8 cellular contexts compared by ENCODE assay signal in the genomic region with DNA sequence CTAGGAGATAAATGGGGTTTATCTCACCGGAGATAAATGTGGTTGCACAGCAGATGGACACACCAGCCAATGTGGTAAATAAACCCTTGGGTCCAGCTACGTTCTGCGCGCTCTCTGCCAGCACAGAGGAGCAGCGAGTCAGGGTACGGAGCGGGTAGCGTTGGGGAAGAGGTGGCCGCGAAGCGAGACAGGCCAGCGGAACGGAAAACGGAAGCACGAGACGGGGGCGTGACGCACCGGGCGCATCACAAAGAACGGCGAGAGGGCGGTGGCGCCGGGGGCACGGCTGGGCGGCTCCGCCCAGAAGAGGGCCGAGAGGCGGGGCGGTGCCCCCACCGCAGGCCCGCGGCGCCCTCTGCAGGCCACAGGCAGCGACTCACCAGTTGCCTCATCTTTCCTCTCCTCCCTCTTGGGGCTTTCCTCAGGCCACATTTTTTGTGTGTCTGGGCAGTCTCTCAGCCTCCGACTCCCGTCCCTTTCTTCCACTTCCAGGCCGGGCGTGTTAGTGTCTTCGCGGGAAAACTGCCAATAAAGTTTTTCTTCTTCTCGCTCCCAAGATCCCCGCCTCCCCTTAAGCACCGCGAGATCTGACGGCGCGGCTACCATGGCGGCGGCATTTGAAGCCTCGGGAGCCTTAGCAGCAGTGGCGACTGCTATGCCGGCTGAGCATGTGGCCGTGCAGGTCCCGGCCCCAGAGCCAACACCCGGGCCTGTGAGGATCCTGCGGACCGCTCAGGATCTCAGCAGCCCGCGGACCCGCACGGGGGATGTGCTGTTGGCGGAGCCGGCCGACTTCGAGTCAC. TPM values are rescaled to one million over a fixed set of nuclear protein-coding genes. Genes with fewer than 3 reads are reported as not detected.
DNase-seq lines count a peak whose midpoint lies in the region; ATAC-seq and TF ChIP-seq lines count a peak whose summit lies in the region.

A gene with protein sequence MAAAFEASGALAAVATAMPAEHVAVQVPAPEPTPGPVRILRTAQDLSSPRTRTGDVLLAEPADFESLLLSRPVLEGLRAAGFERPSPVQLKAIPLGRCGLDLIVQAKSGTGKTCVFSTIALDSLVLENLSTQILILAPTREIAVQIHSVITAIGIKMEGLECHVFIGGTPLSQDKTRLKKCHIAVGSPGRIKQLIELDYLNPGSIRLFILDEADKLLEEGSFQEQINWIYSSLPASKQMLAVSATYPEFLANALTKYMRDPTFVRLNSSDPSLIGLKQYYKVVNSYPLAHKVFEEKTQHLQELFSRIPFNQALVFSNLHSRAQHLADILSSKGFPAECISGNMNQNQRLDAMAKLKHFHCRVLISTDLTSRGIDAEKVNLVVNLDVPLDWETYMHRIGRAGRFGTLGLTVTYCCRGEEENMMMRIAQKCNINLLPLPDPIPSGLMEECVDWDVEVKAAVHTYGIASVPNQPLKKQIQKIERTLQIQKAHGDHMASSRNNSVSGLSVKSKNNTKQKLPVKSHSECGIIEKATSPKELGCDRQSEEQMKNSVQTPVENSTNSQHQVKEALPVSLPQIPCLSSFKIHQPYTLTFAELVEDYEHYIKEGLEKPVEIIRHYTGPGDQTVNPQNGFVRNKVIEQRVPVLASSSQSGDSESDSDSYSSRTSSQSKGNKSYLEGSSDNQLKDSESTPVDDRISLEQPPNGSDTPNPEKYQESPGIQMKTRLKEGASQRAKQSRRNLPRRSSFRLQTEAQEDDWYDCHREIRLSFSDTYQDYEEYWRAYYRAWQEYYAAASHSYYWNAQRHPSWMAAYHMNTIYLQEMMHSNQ (plus strand): TSS at position 581 of the 803 bp plus-strand sequence. CDS start 24 bp downstream, at position 605.

- H3K27me3 ChIP-seq in adipocyte (replicated peaks; ENCODE audit: control insufficient read depth, insufficient read depth, low read length) (no peaks in the 10 kb centered on the region), cardiac muscle cell (no peaks in the 10 kb centered on the region), upper lobe of left lung (no peaks in the 10 kb centered on the region)

- H3K9ac ChIP-seq in adipocyte (ENCODE audit: low read length), result peak within 1 kb of the TSS; percentile 85

- peak; percentile 92 for TF ChIP-seq CTCF in GM12875 (IDR thresholded peaks at IDR 0.05; ENCODE audit: borderline replicate concordance, insufficient read depth, low read depth, low read length)
- TF ChIP-seq CTCF in cardiac muscle cell (IDR thresholded peaks at IDR 0.05; ENCODE audit: low read depth, low read length), result peak; percentile 88
- TF ChIP-seq CTCF in upper lobe of left lung (IDR thresholded peaks at IDR 0.05), result peak; percentile 78 to 99 (median 94)

- H3K4me1 ChIP-seq in adipocyte (ENCODE audit: control insufficient read depth, insufficient read depth, low read length) (peaks cover 13% of the 10 kb centered on the region), cardiac muscle cell (ENCODE audit: low read depth) (peaks cover 13% of the 10 kb centered on the region), upper lobe of left lung (peaks cover 12 to 28% (median 13%) of the 10 kb centered on the region in 4 donors)

- peak within 1 kb of the TSS; percentile 98 for H3K4me3 ChIP-seq in GM12875 (ENCODE audit: low read depth, low read length)
- peak within 1 kb of the TSS; percentile 87 for H3K4me3 ChIP-seq in adipocyte (ENCODE audit: low read length)
- peak within 1 kb of the TSS; percentile 70 for H3K4me3 ChIP-seq in cardiac muscle cell
- peak within 1 kb of the TSS; percentile 68 to 96 (median 81) for H3K4me3 ChIP-seq in upper lobe of left lung

- intact Hi-C loops in posterior cingulate gyrus (cut with DNase I), result loop anchor here (1.0 kb wide), 3 partner anchors 17 to 247 kb away; no protein-coding TSS in a partner anchor

- H3K9me3 ChIP-seq in adipocyte (ENCODE audit: control insufficient read depth, low read length) (no peaks in the 10 kb centered on the region), cardiac muscle cell (ENCODE audit: low read depth) (no peaks in the 10 kb centered on the region), upper lobe of left lung (no peaks in the 10 kb centered on the region)

- TF ChIP-seq EP300 in upper lobe of left lung (IDR thresholded peaks at IDR 0.05), result peak in 2 of 4 donors; percentile 36 to 81

- 0% methylated on average over 29 to 46 of the region's 67 CpGs for WGBS in upper lobe of left lung, 2 donors

- H3K27ac ChIP-seq in cardiac muscle cell (peak within 1 kb of the TSS; percentile 94), upper lobe of left lung (peak within 1 kb of the TSS; percentile 79 to 95 (median 90))

- peak in 2 of 4 donors; percentile 57 to 67 for TF ChIP-seq POLR2A in upper lobe of left lung (IDR thresholded peaks at IDR 0.05)

- peaks cover 7% of the 10 kb centered on the region for H3K36me3 ChIP-seq in adipocyte (ENCODE audit: control insufficient read depth, insufficient read depth, low read length, severe bottlenecking)
- H3K36me3 ChIP-seq in cardiac muscle cell, result peaks cover 15% of the 10 kb centered on the region
- peaks cover 0 to 25% (median 4%) of the 10 kb centered on the region in 4 donors for H3K36me3 ChIP-seq in upper lobe of left lung

- DNase-seq in NCI-H1417 treated with DMSO at 0.1 percent for 48 hours (lab: John Stamatoyannopoulos, UW) (peak; percentile 68), SW480 (ENCODE audit: low spot score) (peak; percentile 93), adipocyte (ENCODE audit: low read depth) (peak; percentile 99), cardiac muscle cell (ENCODE audit: low read depth in 1 of 2, low spot score in 1 of 2) (peak; percentile 97 to 99), posterior cingulate gyrus (peak; percentile 86 to 99 (median 90)), upper lobe of left lung (peak; percentile 95 to 98)

- ATAC-seq in HG02798 (IDR thresholded peaks at IDR 0.05; ENCODE audit: poor library complexity, unreplicated experiment) (peak; percentile 94), upper lobe of left lung (ENCODE audit: low FRiP score in 2 of 2) (peak; percentile 98 to 99)

RNA-seq across cellular contexts. Expression of the gene that starts here (rescaled TPM):
- total RNA-seq in cardiac muscle cell, result 34.0 TPM in 2 replicates
- 11.5 and 14.9 TPM in 2 replicates for polyA plus RNA-seq in cardiac muscle cell
- total RNA-seq in upper lobe of left lung, result 10 to 100 TPM in 2 of 6 donors, 1 to 10 TPM in 4; 7.9 to 18.5 (median 9.2) TPM

Comparison
In these comparisons a context has a peak if more than half of its experiments do, and no peak if none do; other contexts are left out.
1. Peak in every context shown above with its lines: DNase-seq, ATAC-seq, H3K4me3 ChIP-seq and H3K27ac ChIP-seq.